Comparison of ENCODE assay signal across 2 cellular contexts in the genomic region with DNA sequence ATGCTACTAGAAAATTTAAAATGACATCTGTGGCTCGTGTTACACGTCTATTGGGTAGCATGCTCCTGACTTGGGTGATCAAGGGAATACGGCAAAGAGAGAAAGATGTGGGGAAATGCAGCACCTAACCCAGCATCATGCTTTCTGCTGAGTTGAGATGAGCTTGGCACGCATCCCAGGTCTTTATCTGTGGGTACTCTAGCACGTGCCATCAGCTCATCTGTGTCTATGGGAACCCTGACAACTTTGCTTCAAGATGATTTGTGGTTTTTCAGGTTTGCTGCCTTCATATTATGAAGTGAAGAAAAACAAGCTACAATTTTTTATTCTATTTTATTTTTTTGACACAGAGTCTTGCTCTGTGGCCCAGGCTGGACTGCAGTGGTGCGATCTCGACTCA.
TF ChIP-seq lines count a peak whose summit lies in the region.

No MANE protein-coding gene starts in this region.

TF ChIP-seq in SK-N-SH, 30 proteins besides CTCF, POLR2A, EP300 and RAD21 (continued from another document):
- TF ChIP-seq, protein P1, sequence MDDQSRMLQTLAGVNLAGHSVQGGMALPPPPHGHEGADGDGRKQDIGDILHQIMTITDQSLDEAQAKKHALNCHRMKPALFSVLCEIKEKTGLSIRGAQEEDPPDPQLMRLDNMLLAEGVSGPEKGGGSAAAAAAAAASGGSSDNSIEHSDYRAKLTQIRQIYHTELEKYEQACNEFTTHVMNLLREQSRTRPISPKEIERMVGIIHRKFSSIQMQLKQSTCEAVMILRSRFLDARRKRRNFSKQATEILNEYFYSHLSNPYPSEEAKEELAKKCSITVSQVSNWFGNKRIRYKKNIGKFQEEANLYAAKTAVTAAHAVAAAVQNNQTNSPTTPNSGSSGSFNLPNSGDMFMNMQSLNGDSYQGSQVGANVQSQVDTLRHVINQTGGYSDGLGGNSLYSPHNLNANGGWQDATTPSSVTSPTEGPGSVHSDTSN (IDR thresholded peaks at IDR 0.05), result no peak

TF ChIP-seq in SK-N-SH treated with all-trans-retinoic acid at 6 μM for 48 hours, 23 proteins besides CTCF, POLR2A, EP300 and RAD21 (continued from another document):
- TF ChIP-seq, protein P2, sequence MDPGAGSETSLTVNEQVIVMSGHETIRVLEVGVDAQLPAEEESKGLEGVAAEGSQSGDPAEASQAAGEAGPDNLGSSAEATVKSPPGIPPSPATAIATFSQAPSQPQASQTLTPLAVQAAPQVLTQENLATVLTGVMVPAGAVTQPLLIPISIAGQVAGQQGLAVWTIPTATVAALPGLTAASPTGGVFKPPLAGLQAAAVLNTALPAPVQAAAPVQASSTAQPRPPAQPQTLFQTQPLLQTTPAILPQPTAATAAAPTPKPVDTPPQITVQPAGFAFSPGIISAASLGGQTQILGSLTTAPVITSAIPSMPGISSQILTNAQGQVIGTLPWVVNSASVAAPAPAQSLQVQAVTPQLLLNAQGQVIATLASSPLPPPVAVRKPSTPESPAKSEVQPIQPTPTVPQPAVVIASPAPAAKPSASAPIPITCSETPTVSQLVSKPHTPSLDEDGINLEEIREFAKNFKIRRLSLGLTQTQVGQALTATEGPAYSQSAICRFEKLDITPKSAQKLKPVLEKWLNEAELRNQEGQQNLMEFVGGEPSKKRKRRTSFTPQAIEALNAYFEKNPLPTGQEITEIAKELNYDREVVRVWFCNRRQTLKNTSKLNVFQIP (CRISPR knock-in tag; IDR thresholded peaks at IDR 0.05; ENCODE audit: borderline replicate concordance, low read depth), result no peak
- TF ChIP-seq ZNF8 (CRISPR knock-in tag; IDR thresholded peaks at IDR 0.05), result no peak
- TF ChIP-seq, protein P3, sequence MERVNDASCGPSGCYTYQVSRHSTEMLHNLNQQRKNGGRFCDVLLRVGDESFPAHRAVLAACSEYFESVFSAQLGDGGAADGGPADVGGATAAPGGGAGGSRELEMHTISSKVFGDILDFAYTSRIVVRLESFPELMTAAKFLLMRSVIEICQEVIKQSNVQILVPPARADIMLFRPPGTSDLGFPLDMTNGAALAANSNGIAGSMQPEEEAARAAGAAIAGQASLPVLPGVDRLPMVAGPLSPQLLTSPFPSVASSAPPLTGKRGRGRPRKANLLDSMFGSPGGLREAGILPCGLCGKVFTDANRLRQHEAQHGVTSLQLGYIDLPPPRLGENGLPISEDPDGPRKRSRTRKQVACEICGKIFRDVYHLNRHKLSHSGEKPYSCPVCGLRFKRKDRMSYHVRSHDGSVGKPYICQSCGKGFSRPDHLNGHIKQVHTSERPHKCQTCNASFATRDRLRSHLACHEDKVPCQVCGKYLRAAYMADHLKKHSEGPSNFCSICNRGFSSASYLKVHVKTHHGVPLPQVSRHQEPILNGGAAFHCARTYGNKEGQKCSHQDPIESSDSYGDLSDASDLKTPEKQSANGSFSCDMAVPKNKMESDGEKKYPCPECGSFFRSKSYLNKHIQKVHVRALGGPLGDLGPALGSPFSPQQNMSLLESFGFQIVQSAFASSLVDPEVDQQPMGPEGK (CRISPR knock-in tag; IDR thresholded peaks at IDR 0.05; ENCODE audit: borderline replicate concordance), result no peak
- TF ChIP-seq ZFP30 (CRISPR knock-in tag; IDR thresholded peaks at IDR 0.05), result no peak
- no peak for TF ChIP-seq ESRRG (CRISPR knock-in tag; IDR thresholded peaks at IDR 0.05)
- TF ChIP-seq TCF4 (CRISPR knock-in tag; IDR thresholded peaks at IDR 0.05; ENCODE audit: borderline replicate concordance), result no peak
- TF ChIP-seq, protein P4, sequence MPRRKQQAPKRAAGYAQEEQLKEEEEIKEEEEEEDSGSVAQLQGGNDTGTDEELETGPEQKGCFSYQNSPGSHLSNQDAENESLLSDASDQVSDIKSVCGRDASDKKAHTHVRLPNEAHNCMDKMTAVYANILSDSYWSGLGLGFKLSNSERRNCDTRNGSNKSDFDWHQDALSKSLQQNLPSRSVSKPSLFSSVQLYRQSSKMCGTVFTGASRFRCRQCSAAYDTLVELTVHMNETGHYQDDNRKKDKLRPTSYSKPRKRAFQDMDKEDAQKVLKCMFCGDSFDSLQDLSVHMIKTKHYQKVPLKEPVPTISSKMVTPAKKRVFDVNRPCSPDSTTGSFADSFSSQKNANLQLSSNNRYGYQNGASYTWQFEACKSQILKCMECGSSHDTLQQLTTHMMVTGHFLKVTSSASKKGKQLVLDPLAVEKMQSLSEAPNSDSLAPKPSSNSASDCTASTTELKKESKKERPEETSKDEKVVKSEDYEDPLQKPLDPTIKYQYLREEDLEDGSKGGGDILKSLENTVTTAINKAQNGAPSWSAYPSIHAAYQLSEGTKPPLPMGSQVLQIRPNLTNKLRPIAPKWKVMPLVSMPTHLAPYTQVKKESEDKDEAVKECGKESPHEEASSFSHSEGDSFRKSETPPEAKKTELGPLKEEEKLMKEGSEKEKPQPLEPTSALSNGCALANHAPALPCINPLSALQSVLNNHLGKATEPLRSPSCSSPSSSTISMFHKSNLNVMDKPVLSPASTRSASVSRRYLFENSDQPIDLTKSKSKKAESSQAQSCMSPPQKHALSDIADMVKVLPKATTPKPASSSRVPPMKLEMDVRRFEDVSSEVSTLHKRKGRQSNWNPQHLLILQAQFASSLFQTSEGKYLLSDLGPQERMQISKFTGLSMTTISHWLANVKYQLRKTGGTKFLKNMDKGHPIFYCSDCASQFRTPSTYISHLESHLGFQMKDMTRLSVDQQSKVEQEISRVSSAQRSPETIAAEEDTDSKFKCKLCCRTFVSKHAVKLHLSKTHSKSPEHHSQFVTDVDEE (CRISPR knock-in tag; IDR thresholded peaks at IDR 0.05), result no peak
- no peak for TF ChIP-seq OSR1 (CRISPR knock-in tag; IDR thresholded peaks at IDR 0.05)
- no peak for TF ChIP-seq PPARA (CRISPR knock-in tag; IDR thresholded peaks at IDR 0.05; ENCODE audit: borderline replicate concordance)
- TF ChIP-seq ZNF70 (CRISPR knock-in tag; IDR thresholded peaks at IDR 0.05), result no peak
- no peak for TF ChIP-seq TOX (CRISPR knock-in tag; IDR thresholded peaks at IDR 0.05; ENCODE audit: borderline replicate concordance)
- no peak for TF ChIP-seq ZC3H10 (CRISPR knock-in tag; IDR thresholded peaks at IDR 0.05)
- TF ChIP-seq ARNTL (CRISPR knock-in tag; IDR thresholded peaks at IDR 0.05; ENCODE audit: borderline replicate concordance, low read depth), result no peak
TF ChIP-seq in SK-N-SH treated with all-trans-retinoic acid at 6 μM for 48 hours: peak in this region for 0.
